Comparison of ENCODE assay signal across 18 cellular contexts in genomic region chr2:19873014-19873413, GRCh38.
"Had no signal": no experiment of that assay in that cellular context is flagged by ENCODE, and none has a peak within 500 bp of the region (broad histone marks: within the 10 kb centered on the region; RNA-seq: fewer than 3 reads in every experiment).

No MANE protein-coding gene starts in this region.

- DNase-seq: erythroblast; foreskin keratinocyte; heart left ventricle; hippocampal formation; kidney glomerular epithelial cell; naive thymus-derived CD4-positive, alpha-beta T cell; pancreas; psoas muscle; retina; stimulated activated CD4-positive, alpha-beta T cell treated with anti-CD3 and anti-CD28 coated beads, Interleukin-2, amount 100 ng/mL, for 48 hours; stimulated activated naive CD8-positive, alpha-beta T cell treated with anti-CD3 and anti-CD28 coated beads, Interleukin-15, Interleukin-2, amounts not matched to agents 100 U/mL and 50 U/mL, for 24 hours; upper lobe of left lung; uterus had no signal

- H3K4me3 ChIP-seq: heart left ventricle, pancreas, psoas muscle, smooth muscle cell, tibial artery, upper lobe of left lung, uterus had no signal

- H3K9me3 ChIP-seq: heart left ventricle, pancreas, psoas muscle, tibial artery, upper lobe of left lung, uterus had no signal

- H3K4me1 ChIP-seq: foreskin keratinocyte, pancreas, psoas muscle, uterus had no signal

- H3K27ac Mint-ChIP-seq: dendritic cell treated with granulocyte-macrophage colony-stimulating factor and Interleukin-4, amounts not matched to agents 40 ng/mL and 50 ng/mL, for 4 days had no signal

- H3K27me3 Mint-ChIP-seq: naive thymus-derived CD4-positive, alpha-beta T cell had no signal

- H3K27ac ChIP-seq: foreskin keratinocyte, heart left ventricle, pancreas, psoas muscle, tibial artery, upper lobe of left lung, uterus had no signal

- H3K4me2 ChIP-seq: smooth muscle cell had no signal

- H3K9me3 Mint-ChIP-seq: dendritic cell treated with granulocyte-macrophage colony-stimulating factor and Interleukin-4, amounts not matched to agents 40 ng/mL and 50 ng/mL, for 4 days; naive thymus-derived CD4-positive, alpha-beta T cell; neural crest cell had no signal

- H3K36me3 ChIP-seq: heart left ventricle, pancreas, tibial artery, upper lobe of left lung, uterus had no signal

- ATAC-seq: foreskin keratinocyte; heart left ventricle; naive thymus-derived CD4-positive, alpha-beta T cell; pancreas; psoas muscle; stimulated activated naive CD8-positive, alpha-beta T cell treated with anti-CD3 and anti-CD28 coated beads, Interleukin-15, Interleukin-2, amounts not matched to agents 100 U/mL and 50 U/mL, for 24 hours had no signal

- H3K4me3 Mint-ChIP-seq: dendritic cell treated with granulocyte-macrophage colony-stimulating factor and Interleukin-4, amounts not matched to agents 40 ng/mL and 50 ng/mL, for 4 days; neural crest cell had no signal

- FAIRE-seq: endothelial cell of umbilical vein, pancreas had no signal

- H3K27me3 ChIP-seq: heart left ventricle, pancreas, tibial artery, upper lobe of left lung, uterus had no signal
